35 cellular contexts compared by ENCODE assay signal in genomic region chr14:38045461-38045860, GRCh38.
"Had no signal": no experiment of that assay in that cellular context is flagged by ENCODE, and none has a peak within 500 bp of the region (broad histone marks: within the 10 kb centered on the region; RNA-seq: fewer than 3 reads in every experiment).

No MANE protein-coding gene starts in this region.

- H3K27me3 ChIP-seq: adrenal gland, ascending aorta, body of pancreas, brain microvascular endothelial cell, breast epithelium had no signal

- H3K27ac ChIP-seq: adrenal gland, ascending aorta, body of pancreas, brain microvascular endothelial cell, breast epithelium, cardiac muscle cell had no signal

- H3K36me3 ChIP-seq: adrenal gland, ascending aorta, brain microvascular endothelial cell, breast epithelium, cardiac muscle cell had no signal

- DNase-seq: activated effector memory CD4-positive, alpha-beta T cell treated with anti-CD3 and anti-CD28 coated beads, Interleukin-2, amount 50 U/mL, for 16 hours; activated effector memory CD4-positive, alpha-beta T cell treated with Interleukin-2 at 50 U/mL for 16 hours; activated gamma-delta T cell; activated gamma-delta T cell treated with Interleukin-2 at 50 U/mL for 16 hours; activated naive CD4-positive, alpha-beta T cell; activated naive CD4-positive, alpha-beta T cell treated with anti-CD3 and anti-CD28 coated beads, Interleukin-2, amount 10 ng/mL, durations not matched to agents 7 days and 5 days; activated naive CD4-positive, alpha-beta T cell treated with anti-CD3 and anti-CD28 coated beads, Interleukin-2, amount 50 U/mL, for 16 hours; activated naive CD8-positive, alpha-beta T cell treated with anti-CD3 and anti-CD28 coated beads for 36 hours; activated naive CD8-positive, alpha-beta T cell treated with anti-CD3 and anti-CD28 coated beads, Interleukin-2, amount 10 ng/mL, durations not matched to agents 7 days and 5 days; activated naive CD8-positive, alpha-beta T cell treated with anti-CD3 and anti-CD28 coated beads, Interleukin-2, amount 50 U/mL, for 24 hours; activated T-cell treated with anti-CD3 and anti-CD28 coated beads, Interleukin-2, amount 50 U/mL, for 1 hour; activated T-cell treated with anti-CD3 and anti-CD28 coated beads, Interleukin-2, amount 50 U/mL, for 24 hours; activated T-cell treated with anti-CD3 and anti-CD28 coated beads, Interleukin-2, amount 50 U/mL, for 4 hours; activated T-cell treated with anti-CD3 and anti-CD28 coated beads, Interleukin-2, amount 50 U/mL, for 48 hours; activated T-cell treated with anti-CD3 and anti-CD28 coated beads, Interleukin-2, amount 50 U/mL, for 72 hours; adrenal gland; amniotic stem cell; amygdala; aorta; body of pancreas; brain microvascular endothelial cell; caudate nucleus; central memory CD4-positive, alpha-beta T cell; cerebellar nuclear complex had no signal

- H3K27me3 Mint-ChIP-seq: activated naive CD4-positive, alpha-beta T cell treated with anti-CD3 and anti-CD28 coated beads, Interleukin-2, amount 10 ng/mL, durations not matched to agents 7 days and 5 days; activated naive CD4-positive, alpha-beta T cell treated with anti-CD3 and anti-CD28 coated beads, Interleukin-2, amount 50 U/mL, for 24 hours; activated naive CD8-positive, alpha-beta T cell; activated naive CD8-positive, alpha-beta T cell treated with anti-CD3 and anti-CD28 coated beads for 36 hours; activated naive CD8-positive, alpha-beta T cell treated with anti-CD3 and anti-CD28 coated beads, Interleukin-2, amount 10 ng/mL, durations not matched to agents 7 days and 5 days; activated naive CD8-positive, alpha-beta T cell treated with anti-CD3 and anti-CD28 coated beads, Interleukin-2, amount 50 U/mL, for 24 hours; activated T-cell treated with anti-CD3 and anti-CD28 coated beads, Interleukin-2, amount 50 U/mL, for 24 hours; activated T-helper 17 cell treated with anti-CD3 and anti-CD28 coated beads, Interleukin-2, amount 50 U/mL, for 72 hours; brain; central memory CD8-positive, alpha-beta T cell had no signal

- H3K9me3 ChIP-seq: adrenal gland, ascending aorta, body of pancreas, breast epithelium had no signal

- H3K4me3 Mint-ChIP-seq: activated naive CD4-positive, alpha-beta T cell treated with anti-CD3 and anti-CD28 coated beads for 36 hours; activated naive CD4-positive, alpha-beta T cell treated with anti-CD3 and anti-CD28 coated beads, Interleukin-2, amount 10 ng/mL, durations not matched to agents 7 days and 5 days; activated naive CD4-positive, alpha-beta T cell treated with anti-CD3 and anti-CD28 coated beads, Interleukin-2, amount 50 U/mL, for 24 hours; activated naive CD8-positive, alpha-beta T cell; activated naive CD8-positive, alpha-beta T cell treated with anti-CD3 and anti-CD28 coated beads for 36 hours; activated naive CD8-positive, alpha-beta T cell treated with anti-CD3 and anti-CD28 coated beads, Interleukin-2, amount 10 ng/mL, durations not matched to agents 7 days and 5 days; activated naive CD8-positive, alpha-beta T cell treated with anti-CD3 and anti-CD28 coated beads, Interleukin-2, amount 50 U/mL, for 24 hours; activated T-cell treated with anti-CD3 and anti-CD28 coated beads, Interleukin-2, amount 50 U/mL, for 24 hours; activated T-cell treated with anti-CD3 and anti-CD28 coated beads, Interleukin-2, amount 50 U/mL, for 4 hours; activated T-cell treated with anti-CD3 and anti-CD28 coated beads, Interleukin-2, amount 50 U/mL, for 72 hours; activated T-helper 1 cell treated with anti-CD3 and anti-CD28 coated beads, Interleukin-12 subunit alpha, Interleukin-12 subunit beta, Interleukin-2, Interleukin-4 antibody, amounts not matched to agents 30 ng/mL and 10 ng/mL and 1 ng/mL, durations not matched to agents 14 hours and 24 hours and 36 hours; activated T-helper 17 cell treated with anti-CD3 and anti-CD28 coated beads, Interleukin-2, amount 50 U/mL, for 72 hours; brain; central memory CD8-positive, alpha-beta T cell had no signal

- H3K4me3 ChIP-seq: adrenal gland, ascending aorta, body of pancreas, breast epithelium, cardiac muscle cell had no signal

- H3K9me3 Mint-ChIP-seq: activated T-helper 2 cell treated with anti-CD3 and anti-CD28 coated beads, Interferon-gamma antibody, Interleukin-2, Interleukin-4, amounts not matched to agents 10 μg/mL and 5 μg/mL and 100 μg/mL, durations not matched to agents 14 hours and 24 hours and 36 hours had no signal

- ATAC-seq: activated naive CD8-positive, alpha-beta T cell treated with anti-CD3 and anti-CD28 coated beads, Interleukin-2, amount 50 U/mL, for 24 hours; body of pancreas had no signal

- H3K4me1 Mint-ChIP-seq: activated naive CD4-positive, alpha-beta T cell treated with anti-CD3 and anti-CD28 coated beads, Interleukin-2, amount 10 ng/mL, durations not matched to agents 7 days and 5 days; activated naive CD8-positive, alpha-beta T cell treated with anti-CD3 and anti-CD28 coated beads, Interleukin-2, amount 10 ng/mL, durations not matched to agents 7 days and 5 days; activated T-helper 17 cell treated with anti-CD3 and anti-CD28 coated beads, Interleukin-2, amount 50 U/mL, for 72 hours; brain; central memory CD8-positive, alpha-beta T cell had no signal

- H3K4me1 ChIP-seq: adrenal gland, ascending aorta, breast epithelium had no signal

- H3K36me3 Mint-ChIP-seq: activated naive CD4-positive, alpha-beta T cell treated with anti-CD3 and anti-CD28 coated beads, Interleukin-2, amount 10 ng/mL, durations not matched to agents 7 days and 5 days; brain had no signal

- H3K27ac Mint-ChIP-seq: activated naive CD4-positive, alpha-beta T cell treated with anti-CD3 and anti-CD28 coated beads for 36 hours; activated naive CD4-positive, alpha-beta T cell treated with anti-CD3 and anti-CD28 coated beads, Interleukin-2, amount 10 ng/mL, durations not matched to agents 7 days and 5 days; activated naive CD4-positive, alpha-beta T cell treated with anti-CD3 and anti-CD28 coated beads, Interleukin-2, amount 50 U/mL, for 24 hours; activated naive CD8-positive, alpha-beta T cell; activated naive CD8-positive, alpha-beta T cell treated with anti-CD3 and anti-CD28 coated beads for 36 hours; activated naive CD8-positive, alpha-beta T cell treated with anti-CD3 and anti-CD28 coated beads, Interleukin-2, amount 10 ng/mL, durations not matched to agents 7 days and 5 days; activated naive CD8-positive, alpha-beta T cell treated with anti-CD3 and anti-CD28 coated beads, Interleukin-2, amount 50 U/mL, for 24 hours; activated T-cell treated with anti-CD3 and anti-CD28 coated beads, Interleukin-2, amount 50 U/mL, for 24 hours; activated T-cell treated with anti-CD3 and anti-CD28 coated beads, Interleukin-2, amount 50 U/mL, for 72 hours; activated T-helper 1 cell treated with anti-CD3 and anti-CD28 coated beads, Interleukin-12 subunit alpha, Interleukin-12 subunit beta, Interleukin-2, Interleukin-4 antibody, amounts not matched to agents 30 ng/mL and 10 ng/mL and 1 ng/mL, durations not matched to agents 14 hours and 24 hours and 36 hours; activated T-helper 17 cell treated with anti-CD3 and anti-CD28 coated beads, Interleukin-2, amount 50 U/mL, for 72 hours; activated T-helper 2 cell treated with anti-CD3 and anti-CD28 coated beads, Interferon-gamma antibody, Interleukin-2, Interleukin-4, amounts not matched to agents 10 μg/mL and 5 μg/mL and 100 μg/mL, durations not matched to agents 14 hours and 24 hours and 36 hours; brain had no signal
